Comparison of ENCODE assay signal across 1 cellular context in genomic region chr19:48739400-48739825, GRCh38.
TF ChIP-seq lines count a peak whose summit lies in the region.

No MANE protein-coding gene starts in this region.

TF ChIP-seq in HEK293, 187 proteins besides CTCF, POLR2A, EP300 and RAD21 (continued from another document):
- TF ChIP-seq PRDM6 (tag by site-specific recombination; IDR thresholded peaks at IDR 0.05), result no peak
- TF ChIP-seq ZNF423 (tag by site-specific recombination; IDR thresholded peaks at IDR 0.05), result no peak
- no peak for TF ChIP-seq ZBTB21 (tag by site-specific recombination; IDR thresholded peaks at IDR 0.05)
- no peak for TF ChIP-seq ZBTB6 (tag by site-specific recombination; IDR thresholded peaks at IDR 0.05)
- no peak for TF ChIP-seq ZNF248 (tag by site-specific recombination; IDR thresholded peaks at IDR 0.05)
- TF ChIP-seq ZBTB49 (tag by site-specific recombination; IDR thresholded peaks at IDR 0.05; ENCODE audit: low read depth), result no peak
- no peak for TF ChIP-seq ZNF510 (tag by site-specific recombination; IDR thresholded peaks at IDR 0.05; ENCODE audit: insufficient replicate concordance)
- TF ChIP-seq ZSCAN30 (tag by site-specific recombination; IDR thresholded peaks at IDR 0.05), result no peak
- TF ChIP-seq ZNF16 (tag by site-specific recombination; IDR thresholded peaks at IDR 0.05; ENCODE audit: low read depth), result no peak
- no peak for TF ChIP-seq GLI2 (tag by site-specific recombination; IDR thresholded peaks at IDR 0.05; ENCODE audit: borderline replicate concordance, low read depth)
- no peak for TF ChIP-seq ZNF707 (tag by site-specific recombination; IDR thresholded peaks at IDR 0.05)
- TF ChIP-seq KLF8 (tag by site-specific recombination; IDR thresholded peaks at IDR 0.05), result 0 out of 2 replicates have a peak, but pooled peaks have one; percentile 19
- TF ChIP-seq ZNF658 (tag by site-specific recombination; IDR thresholded peaks at IDR 0.05), result no peak
- peak; percentile 61 for TF ChIP-seq EGR2 (tag by site-specific recombination; IDR thresholded peaks at IDR 0.05; ENCODE audit: low read depth)
- peak; percentile 48; the same call in 1 of the 2 replicates for TF ChIP-seq GLIS2 (tag by site-specific recombination; IDR thresholded peaks at IDR 0.05)
- no peak for TF ChIP-seq ZNF560 (tag by site-specific recombination; IDR thresholded peaks at IDR 0.05; ENCODE audit: borderline replicate concordance)
- TF ChIP-seq ZNF555 (tag by site-specific recombination; conservative IDR thresholded peaks at IDR 0.05), result no peak
- TF ChIP-seq SP7 (tag by site-specific recombination; IDR thresholded peaks at IDR 0.05), result no peak
- no peak for TF ChIP-seq ZNF202 (tag by site-specific recombination; IDR thresholded peaks at IDR 0.05; ENCODE audit: borderline replicate concordance)
- TF ChIP-seq ZFHX2 (tag by site-specific recombination; conservative IDR thresholded peaks at IDR 0.05), result peak; percentile 59
- TF ChIP-seq ZNF626 (tag by site-specific recombination; IDR thresholded peaks at IDR 0.05), result no peak
- no peak for TF ChIP-seq MYNN (tag by site-specific recombination; IDR thresholded peaks at IDR 0.05; ENCODE audit: borderline replicate concordance)
- no peak for TF ChIP-seq ATF2 (tag by site-specific recombination; IDR thresholded peaks at IDR 0.05; ENCODE audit: low read depth)
- no peak for TF ChIP-seq ZNF174 (tag by site-specific recombination; IDR thresholded peaks at IDR 0.05)
- TF ChIP-seq HOXA7 (CRISPR knock-in tag; IDR thresholded peaks at IDR 0.05; ENCODE audit: borderline replicate concordance), result no peak
